10 cellular contexts compared by ENCODE assay signal in the genomic region with DNA sequence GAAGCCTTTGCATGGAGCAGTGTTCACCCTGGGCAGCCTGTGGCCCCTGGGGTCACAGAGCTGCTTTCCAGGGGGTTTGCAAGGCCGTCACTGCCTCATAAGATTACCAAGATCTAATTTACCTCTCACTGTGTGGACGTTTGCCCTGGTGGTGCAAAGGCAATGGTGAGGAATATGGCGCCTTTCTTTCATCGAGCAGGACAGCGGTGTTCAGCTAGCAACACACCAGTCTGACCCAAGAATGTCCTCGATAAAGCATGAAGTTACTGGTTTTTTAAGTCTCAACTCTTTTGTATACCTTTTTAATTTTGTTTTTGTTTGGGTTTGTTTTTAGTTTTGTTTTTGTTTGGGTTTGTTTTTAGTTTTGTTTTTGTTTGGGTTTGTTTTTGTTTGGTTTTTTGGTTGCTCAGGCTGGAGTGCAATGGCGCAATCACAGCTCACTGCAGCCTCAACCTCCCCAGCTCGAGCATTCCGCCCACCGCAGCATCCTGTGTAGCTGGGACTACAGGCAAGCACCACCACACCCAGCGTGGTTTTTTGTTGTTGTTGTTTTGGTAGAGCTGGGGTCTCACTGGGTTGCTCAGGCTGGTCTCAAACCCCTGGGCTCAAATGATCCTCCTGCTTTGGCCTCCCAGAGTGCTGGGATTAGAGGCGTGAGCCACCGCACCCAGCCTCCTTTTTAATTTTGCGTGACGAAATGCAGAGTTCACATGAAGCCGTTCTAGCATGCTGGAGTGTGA. TPM values are rescaled to one million over a fixed set of nuclear protein-coding genes. Genes with fewer than 3 reads are reported as not detected.
DNase-seq lines count a peak whose midpoint lies in the region; ATAC-seq and TF ChIP-seq lines count a peak whose summit lies in the region.
"Had no signal": no experiment of that assay in that cellular context is flagged by ENCODE, and none has a peak within 500 bp of the region (broad histone marks: within the 10 kb centered on the region; RNA-seq: fewer than 3 reads in every experiment).

No MANE protein-coding gene starts in this region.

- POLR2A ChIA-PET in activated CD8-positive, alpha-beta T cell treated with anti-CD3 and anti-CD28 coated beads for 36 hours (lab: Charles Lee): interaction anchor here (0.6 to 4.8 kb wide), 14 partner anchors 8 to 94 kb away, joined by 3 to 47 read pairs (median 4); no protein-coding TSS in a partner anchor

- H3K27me3 ChIP-seq in SJCRH30: no peaks in the 10 kb centered on the region
- H3K27me3 ChIP-seq: gastrocnemius medialis had no signal

- H3K9me3 ChIP-seq in KOPT-K1 (ENCODE audit: insufficient read depth, low read length, poor library complexity, severe bottlenecking) (no peaks in the 10 kb centered on the region), SJCRH30 (replicated peaks) (no peaks in the 10 kb centered on the region)
- H3K9me3 ChIP-seq: gastrocnemius medialis had no signal

- TF ChIP-seq CTCF in activated CD8-positive, alpha-beta T cell treated with anti-CD3 and anti-CD28 coated beads for 36 hours (IDR thresholded peaks at IDR 0.05): no peak

- H3K36me3 Mint-ChIP-seq in activated CD8-positive, alpha-beta T cell treated with anti-CD3 and anti-CD28 coated beads for 36 hours (ENCODE audit: low read depth): peaks cover 56% of the 10 kb centered on the region

- H3K27ac ChIP-seq in KOPT-K1 (ENCODE audit: low read depth, low read length, poor library complexity, severe bottlenecking) (peak overlapping the region; percentile 30), SJCRH30 (no peak overlapping the region)

- peak; percentile 5 for ATAC-seq in activated CD8-positive, alpha-beta T cell treated with anti-CD3 and anti-CD28 coated beads for 36 hours
- ATAC-seq in HG02973 (IDR thresholded peaks at IDR 0.05; ENCODE audit: unreplicated experiment): no peak
- ATAC-seq: gastrocnemius medialis had no signal

- H3K9me3 Mint-ChIP-seq in activated CD8-positive, alpha-beta T cell treated with anti-CD3 and anti-CD28 coated beads for 36 hours: no peaks in the 10 kb centered on the region

- intact Hi-C loops in activated CD8-positive, alpha-beta T cell treated with anti-CD3 and anti-CD28 coated beads for 36 hours (cut with micrococcal nuclease): no loop called here

- H3K4me1 Mint-ChIP-seq in activated CD8-positive, alpha-beta T cell treated with anti-CD3 and anti-CD28 coated beads for 36 hours (ENCODE audit: low read depth): peaks cover 78% of the 10 kb centered on the region

- CTCF ChIA-PET in activated CD8-positive, alpha-beta T cell treated with anti-CD3 and anti-CD28 coated beads for 36 hours (lab: Charles Lee): interaction anchor here (1.3 to 2.0 kb wide), 6 partner anchors 9 to 112 kb away, joined by 3 to 12 read pairs (median 4); no protein-coding TSS in a partner anchor

- peak overlapping the region; percentile 98 for H3K27ac Mint-ChIP-seq in activated CD8-positive, alpha-beta T cell treated with anti-CD3 and anti-CD28 coated beads for 36 hours

- DNase-seq in activated CD8-positive, alpha-beta T cell treated with anti-CD3 and anti-CD28 coated beads for 36 hours: peak; percentile 86
- peak; percentile 74 for DNase-seq in effector CD4-positive, alpha-beta T cell
- DNase-seq in stimulated activated CD8-positive, alpha-beta memory T cell treated with anti-CD3 and anti-CD28 coated beads, Interleukin-12 subunit alpha, Interleukin-12 subunit beta, amount 100 ng/mL, for 4 hours (ENCODE audit: low read depth): peak; percentile 47
- DNase-seq in germinal center (ENCODE audit: low spot score): no peak
- DNase-seq in EL: no peak
- no peak for DNase-seq in SJCRH30
- DNase-seq: gastrocnemius medialis had no signal

- no peaks in the 10 kb centered on the region for H3K4me1 ChIP-seq in SJCRH30
- H3K4me1 ChIP-seq: HAP-1 had no signal

- no peak overlapping the region for H3K4me3 ChIP-seq in SJCRH30
- H3K4me3 ChIP-seq: gastrocnemius medialis, HAP-1 had no signal

- peaks cover 31% of the 10 kb centered on the region for H3K36me3 ChIP-seq in KOPT-K1 (ENCODE audit: insufficient read depth, low read length)
- peaks cover 15% of the 10 kb centered on the region for H3K36me3 ChIP-seq in SJCRH30
- H3K36me3 ChIP-seq: gastrocnemius medialis had no signal

- H3K27me3 Mint-ChIP-seq in activated CD8-positive, alpha-beta T cell treated with anti-CD3 and anti-CD28 coated beads for 36 hours: no peaks in the 10 kb centered on the region

- peak overlapping the region; percentile 73 for H3K4me3 Mint-ChIP-seq in activated CD8-positive, alpha-beta T cell treated with anti-CD3 and anti-CD28 coated beads for 36 hours

RNA-seq across cellular contexts. Expression of a gene that starts 57.9 kb away (rescaled TPM):
- total RNA-seq in activated CD8-positive, alpha-beta T cell treated with anti-CD3 and anti-CD28 coated beads for 36 hours: 100 to 1,000 TPM; 238 to 242 TPM
- 138 and 161 TPM in 2 replicates for total RNA-seq in SJCRH30 (2014; rRNA removed; shearing (Covaris generic))

Comparison
In these comparisons a context has a peak if more than half of its experiments do, and no peak if none do; other contexts are left out.
1. DNase-seq: peak in activated CD8-positive, alpha-beta T cell treated with anti-CD3 and anti-CD28 coated beads for 36 hours (single experiment), effector CD4-positive, alpha-beta T cell (single experiment) and stimulated activated CD8-positive, alpha-beta memory T cell treated with anti-CD3 and anti-CD28 coated beads, Interleukin-12 subunit alpha, Interleukin-12 subunit beta, amount 100 ng/mL, for 4 hours (single experiment); none in germinal center (single experiment), EL (single experiment) and SJCRH30 (0 of 2).